Comparison of ENCODE assay signal across 25 cellular contexts in the genomic region with DNA sequence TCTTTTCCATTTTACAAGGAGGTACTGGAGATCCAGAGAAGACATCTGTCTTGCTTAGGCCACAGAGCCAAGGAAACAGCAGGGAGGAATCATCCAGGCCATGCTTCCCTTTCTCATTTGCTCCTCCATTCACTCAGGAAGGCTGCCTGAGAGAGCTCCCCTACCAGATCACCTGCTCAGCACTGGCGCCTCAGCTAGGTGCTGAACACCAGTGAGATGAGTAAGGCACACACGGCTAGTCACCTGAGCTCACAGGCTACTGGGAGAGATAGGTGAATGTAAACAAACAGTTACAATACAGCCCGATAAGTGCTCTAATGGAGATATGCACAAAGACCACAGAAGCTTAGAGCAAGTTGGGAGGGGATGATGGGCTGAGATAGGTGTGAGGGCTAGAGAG.
DNase-seq lines count a peak whose midpoint lies in the region; ATAC-seq and TF ChIP-seq lines count a peak whose summit lies in the region.
"Had no signal": no experiment of that assay in that cellular context is flagged by ENCODE, and none has a peak within 500 bp of the region (broad histone marks: within the 10 kb centered on the region; RNA-seq: fewer than 3 reads in every experiment).

No MANE protein-coding gene starts in this region.

- no peaks in the 10 kb centered on the region for H3K79me2 ChIP-seq in mesendoderm (ENCODE audit: control insufficient read depth, insufficient read depth, low read length)

- peaks cover 17% of the 10 kb centered on the region for H3K4me1 Mint-ChIP-seq in endodermal cell

- H3K4me1 ChIP-seq in HUES64 (ENCODE audit: insufficient read depth, low read length) (peaks cover 13% of the 10 kb centered on the region), endodermal cell (ENCODE audit: control insufficient read depth, insufficient read depth, low read length) (no peaks in the 10 kb centered on the region), mesendoderm (ENCODE audit: control insufficient read depth, low read depth, low read length) (no peaks in the 10 kb centered on the region), left lung (no peaks in the 10 kb centered on the region)
- H3K4me1 ChIP-seq: BLaER1 treated with 17β-estradiol and CSF1 and Interleukin-3, amounts not matched to agents 10 nM and 100 nM had no signal

- H3K27ac Mint-ChIP-seq in endodermal cell: peak overlapping the region; percentile 45
- H3K27ac Mint-ChIP-seq: CD8-positive, alpha-beta T cell had no signal

- no peak overlapping the region for H3K9ac ChIP-seq in HUES64 (ENCODE audit: low read depth, low read length)
- no peak overlapping the region for H3K9ac ChIP-seq in endodermal cell (ENCODE audit: extremely low read depth, low read length, poor library complexity, severe bottlenecking)
- H3K9ac ChIP-seq in mesendoderm (ENCODE audit: low read length): no peak overlapping the region
- H3K9ac ChIP-seq: BLaER1 treated with 17β-estradiol and CSF1 and Interleukin-3, amounts not matched to agents 10 nM and 100 nM had no signal

- peaks cover 64% of the 10 kb centered on the region for H3K9me3 Mint-ChIP-seq in endodermal cell
- H3K9me3 Mint-ChIP-seq: CD8-positive, alpha-beta T cell had no signal

- peak overlapping the region; percentile 64; the same call in 1 of the 2 replicates for H3K27ac ChIP-seq in HUES64 (ENCODE audit: low read depth, low read length)
- H3K27ac ChIP-seq in endodermal cell (ENCODE audit: low read depth, low read length): no peak overlapping the region
- H3K27ac ChIP-seq in mesendoderm (ENCODE audit: low read depth, low read length): no peak overlapping the region
- H3K27ac ChIP-seq in left lung: no peak overlapping the region
- H3K27ac ChIP-seq: 22Rv1; BLaER1 treated with 17β-estradiol and CSF1 and Interleukin-3, amounts not matched to agents 10 nM and 100 nM; PC-9; SK-N-MC had no signal

- TF ChIP-seq CTCF in endodermal cell (conservative IDR thresholded peaks at IDR 0.05) (no peak), left lung (IDR thresholded peaks at IDR 0.05) (no peak)

- H3K4me3 ChIP-seq in HUES64 (ENCODE audit: low read length) (no peak overlapping the region), endodermal cell (ENCODE audit: low read length) (no peak overlapping the region), mesendoderm (ENCODE audit: low read length) (no peak overlapping the region), left lung (no peak overlapping the region)
- H3K4me3 ChIP-seq: BLaER1 treated with 17β-estradiol and CSF1 and Interleukin-3, amounts not matched to agents 10 nM and 100 nM; GM12878; PC-9; SK-N-MC had no signal

- H2BK120ac ChIP-seq in mesendoderm (ENCODE audit: low read depth, low read length): no peak overlapping the region

- H3K27me3 ChIP-seq in HUES64 (ENCODE audit: insufficient read depth, low read length) (no peaks in the 10 kb centered on the region), endodermal cell (ENCODE audit: control insufficient read depth, insufficient read depth, low read length, poor library complexity, severe bottlenecking) (no peaks in the 10 kb centered on the region), mesendoderm (ENCODE audit: insufficient read depth, low read length, poor library complexity) (no peaks in the 10 kb centered on the region), left lung (no peaks in the 10 kb centered on the region)

- no peak overlapping the region for H2BK15ac ChIP-seq in mesendoderm (replicated peaks; ENCODE audit: low read depth)

- no peaks in the 10 kb centered on the region for H3K36me3 Mint-ChIP-seq in endodermal cell (ENCODE audit: low read depth)
- H3K36me3 Mint-ChIP-seq: CD8-positive, alpha-beta T cell had no signal

- no peaks in the 10 kb centered on the region for H3K79me1 ChIP-seq in mesendoderm (ENCODE audit: low read length)

- ATAC-seq in left lung: no peak
- ATAC-seq: CD8-positive, alpha-beta T cell; GM12878; HCT116 had no signal

- H3K9me3 ChIP-seq in HUES64 (ENCODE audit: insufficient read depth, low read depth, low read length) (no peaks in the 10 kb centered on the region), endodermal cell (ENCODE audit: control insufficient read depth, low read length) (no peaks in the 10 kb centered on the region), left lung (no peaks in the 10 kb centered on the region)

- no peak overlapping the region for H4K8ac ChIP-seq in mesendoderm (ENCODE audit: low read depth, low read length)

- H2AK5ac ChIP-seq in mesendoderm (ENCODE audit: low read length): no peak overlapping the region

- DNase-seq in DMS153 (lab: John Stamatoyannopoulos, UW) (peak; percentile 11), DMS153 treated with DMSO at 0.1 percent for 48 hours (lab: John Stamatoyannopoulos, UW; ENCODE audit: unreplicated experiment) (no peak), endodermal cell (peak; percentile 70), mesendoderm (peak; percentile 61), midbrain (lab: John Stamatoyannopoulos, UW) (no peak), left lung (no peak)
- DNase-seq in effector CD8-positive, alpha-beta T cell (lab: John Stamatoyannopoulos, UW): no peak
- DNase-seq: ACHN; CD8-positive, alpha-beta T cell; Karpas-422; MV-4-11; NCI-H1105 treated with DMSO at 0.1 percent for 48 hours; NCI-H187; NCI-H226; NCI-H510A treated with DMSO at 0.1 percent for 48 hours; NCI-H748 treated with DMSO at 0.1 percent for 48 hours; PC-9; RPMI8226; SHP77 had no signal

- no peak overlapping the region for H3K56ac ChIP-seq in mesendoderm (ENCODE audit: low read length)

- H3K18ac ChIP-seq in mesendoderm (ENCODE audit: low read length): no peak overlapping the region

- no peak overlapping the region for H4K5ac ChIP-seq in mesendoderm (ENCODE audit: low read length)

- no peaks in the 10 kb centered on the region for H3K27me3 Mint-ChIP-seq in endodermal cell (ENCODE audit: insufficient read depth)

- H2BK5ac ChIP-seq in mesendoderm (ENCODE audit: low read length): no peak overlapping the region

- no peak overlapping the region for H3K23ac ChIP-seq in mesendoderm (ENCODE audit: low read length)

- no peak overlapping the region for H3K4me3 Mint-ChIP-seq in endodermal cell
- H3K4me3 Mint-ChIP-seq: CD8-positive, alpha-beta T cell had no signal

- no peaks in the 10 kb centered on the region for H3K36me3 ChIP-seq in HUES64 (ENCODE audit: insufficient read depth, low read length)
- H3K36me3 ChIP-seq in endodermal cell (ENCODE audit: control insufficient read depth, insufficient read depth, low read length): no peaks in the 10 kb centered on the region
- H3K36me3 ChIP-seq in mesendoderm (ENCODE audit: control insufficient read depth, insufficient read depth, low read length): no peaks in the 10 kb centered on the region
- no peaks in the 10 kb centered on the region for H3K36me3 ChIP-seq in left lung
- H3K36me3 ChIP-seq: BLaER1 treated with 17β-estradiol and CSF1 and Interleukin-3, amounts not matched to agents 10 nM and 100 nM had no signal

- intact Hi-C loops in left lung (cut with DNase I): no loop called here

- 29% methylated on average over 3 of the region's 3 CpGs for WGBS in HUES64
- WGBS in endodermal cell (ENCODE audit: insufficient coverage in 1 of 2, insufficient read length in 1 of 2), 2 experiments: 19% methylated on average over 3 of the region's 3 CpGs; no CpG with 5 or more reads in 1 of the 2 experiments
- WGBS in mesendoderm (ENCODE audit: extremely low coverage, insufficient coverage, low lambda C conversion rate): no CpG with 5 or more reads among the region's 3 CpGs

- no peak overlapping the region for H3K4ac ChIP-seq in mesendoderm (ENCODE audit: low read depth, low read length)

- H3K4me2 ChIP-seq in mesendoderm (ENCODE audit: low read length): no peak overlapping the region
- H3K4me2 ChIP-seq: BLaER1 treated with 17β-estradiol and CSF1 and Interleukin-3, amounts not matched to agents 10 nM and 100 nM; PC-9 had no signal

Comparison
In these comparisons a context has a peak if more than half of its experiments do, and no peak if none do; other contexts are left out.
1. DNase-seq: peak in DMS153 (single experiment), endodermal cell (single experiment) and mesendoderm (single experiment); none in DMS153 treated with DMSO at 0.1 percent for 48 hours (single experiment), effector CD8-positive, alpha-beta T cell (single experiment), midbrain (single experiment) and left lung (0 of 2).